In the genomic region with DNA sequence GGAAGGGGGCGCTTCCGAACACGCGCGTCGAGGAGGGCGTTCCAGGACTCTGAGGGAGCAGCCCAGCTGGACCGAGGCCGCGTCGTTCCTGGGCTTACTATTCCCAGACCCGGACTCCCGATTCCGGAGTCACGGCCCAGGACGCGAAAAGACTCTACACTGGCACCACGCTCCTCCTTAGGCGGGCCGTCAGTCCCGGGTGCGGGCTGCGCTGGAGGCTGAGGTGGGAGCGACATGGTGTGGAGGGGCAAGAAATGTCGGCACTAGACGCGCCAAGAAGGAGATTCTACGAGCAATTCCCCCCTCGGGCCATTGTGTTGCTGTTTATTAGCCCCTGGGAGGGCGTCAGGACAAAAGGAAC, we compare ENCODE assay signal across 9 cellular contexts. TPM values are rescaled to one million over a fixed set of nuclear protein-coding genes. Genes with fewer than 3 reads are reported as not detected.
DNase-seq lines count a peak whose midpoint lies in the region; ATAC-seq, FAIRE-seq and TF ChIP-seq lines count a peak whose summit lies in the region.
"Had no signal": no experiment of that assay in that cellular context is flagged by ENCODE, and none has a peak within 500 bp of the region (broad histone marks: within the 10 kb centered on the region; RNA-seq: fewer than 3 reads in every experiment).

No MANE protein-coding gene starts in this region.

- H3K4me2 ChIP-seq in PC-9, result peak overlapping the region; percentile 93

- H3K4me3 ChIP-seq in HAP-1, result peak overlapping the region; percentile 74
- peak overlapping the region; percentile 73; the same call in 1 of the 2 replicates for H3K4me3 ChIP-seq in PC-9
- peak overlapping the region; percentile 81 for H3K4me3 ChIP-seq in endodermal cell (ENCODE audit: low read length)

- no peaks in the 10 kb centered on the region for H3K4me1 ChIP-seq in HAP-1
- no peaks in the 10 kb centered on the region for H3K4me1 ChIP-seq in PC-9 (replicated peaks; ENCODE audit: insufficient read depth)
- no peaks in the 10 kb centered on the region for H3K4me1 ChIP-seq in endodermal cell (ENCODE audit: control insufficient read depth, insufficient read depth, low read length)

- ATAC-seq in GM18499 (IDR thresholded peaks at IDR 0.05; ENCODE audit: insufficient read depth, unreplicated experiment) (peak; percentile 1), natural killer cell (peak; percentile 15 to 27 (median 17))

- CTCF ChIA-PET in PC-9 (lab: Charles Lee), result no interaction called here

- TF ChIP-seq CTCF in PC-9 (conservative IDR thresholded peaks at IDR 0.05) (no peak), endodermal cell (conservative IDR thresholded peaks at IDR 0.05) (no peak), natural killer cell (IDR thresholded peaks at IDR 0.05) (no peak)

- H3K27ac Mint-ChIP-seq in endodermal cell, result no peak overlapping the region
- peak overlapping the region; percentile 55 to 93 for H3K27ac Mint-ChIP-seq in natural killer cell

- H3K27me3 ChIP-seq in HAP-1 (ENCODE audit: low read depth) (no peaks in the 10 kb centered on the region; the same call in 1 of the 2 replicates), PC-9 (ENCODE audit: insufficient read depth, low read depth) (no peaks in the 10 kb centered on the region), endodermal cell (ENCODE audit: control insufficient read depth, insufficient read depth, low read length, poor library complexity, severe bottlenecking) (peaks cover 43% of the 10 kb centered on the region)

- H3K27ac ChIP-seq in PC-9 (no peak overlapping the region), endodermal cell (ENCODE audit: low read depth, low read length) (no peak overlapping the region)

- no TSS peak for BruUV-seq in PC-9 (replicated peaks; lab: Mats Ljungman, UMichigan)

- H3K4me3 Mint-ChIP-seq in endodermal cell (peak overlapping the region; percentile 62), natural killer cell (peak overlapping the region; percentile 92)

- POLR2A ChIA-PET in PC-9 (lab: Charles Lee; ENCODE audit: unreplicated experiment), result no interaction called here

- 0 to 2% methylated on average over 5 to 30 of the region's 30 CpGs for WGBS in endodermal cell (ENCODE audit: insufficient coverage in 1 of 2, insufficient read length in 1 of 2), 2 experiments

- H3K9me2 ChIP-seq in PC-9 (ENCODE audit: insufficient read depth), result no peaks in the 10 kb centered on the region

- no peak for DNase-seq in HAP-1 (ENCODE audit: low spot score in 2 of 2)
- no peak for DNase-seq in PC-9
- no peak for DNase-seq in endodermal cell
- DNase-seq in natural killer cell, result no peak
- no peak for DNase-seq in GM19239 (ENCODE audit: insufficient read length, low spot score)
- DNase-seq in NCI-H446 (lab: John Stamatoyannopoulos, UW), result no peak
- no peak for DNase-seq in DMS79 treated with DMSO at 0.1 percent for 48 hours (lab: John Stamatoyannopoulos, UW)

- H3K36me3 ChIP-seq in HAP-1 (replicated peaks) (no peaks in the 10 kb centered on the region), PC-9 (ENCODE audit: low read depth) (no peaks in the 10 kb centered on the region), endodermal cell (ENCODE audit: control insufficient read depth, insufficient read depth, low read length) (no peaks in the 10 kb centered on the region)

- H4K20me1 ChIP-seq in PC-9 (ENCODE audit: insufficient read depth), result no peaks in the 10 kb centered on the region

- no peaks in the 10 kb centered on the region for H3K36me3 Mint-ChIP-seq in endodermal cell (ENCODE audit: low read depth)
- H3K36me3 Mint-ChIP-seq in natural killer cell, result no peaks in the 10 kb centered on the region

- peaks cover 7% of the 10 kb centered on the region; the same call in 1 of the 2 replicates for H3F3A ChIP-seq in PC-9 (ENCODE audit: insufficient read depth, low read depth)

- no peak for FAIRE-seq in GM19239 (lab: Jason Lieb, UNC)

- H3K79me2 ChIP-seq in PC-9 (ENCODE audit: low read depth), result no peaks in the 10 kb centered on the region

- H3K27me3 Mint-ChIP-seq in endodermal cell (ENCODE audit: insufficient read depth), result peaks cover 49% of the 10 kb centered on the region
- H3K27me3 Mint-ChIP-seq in natural killer cell (ENCODE audit: low read depth in 2 of 2), result peaks cover 0 to 7% of the 10 kb centered on the region in 2 donors

- H3K9ac ChIP-seq in endodermal cell (ENCODE audit: extremely low read depth, low read length, poor library complexity, severe bottlenecking), result no peak overlapping the region

- H2AFZ ChIP-seq in PC-9, result peak overlapping the region; percentile 86; the same call in 1 of the 2 replicates

- H3K4me1 Mint-ChIP-seq in endodermal cell (peaks cover 5% of the 10 kb centered on the region), natural killer cell (peaks cover 14 to 19% of the 10 kb centered on the region in 2 donors)

- in situ Hi-C loops in HAP-1 (cut with MboI; ENCODE audit: low sequenced_read_pairs), result no loop called here

- intact Hi-C loops in PC-9 (cut with micrococcal nuclease; ENCODE audit: unreplicated experiment), result loop anchor here (10.0 kb wide), 1 partner anchor 123 kb away; no protein-coding TSS in a partner anchor
- intact Hi-C loops in natural killer cell (cut with micrococcal nuclease), result loop anchor here (1.0 to 5.0 kb wide), 2 partner anchors 27 to 250 kb away; a partner anchor contains a TSS

- H3K9me3 ChIP-seq in HAP-1 (no peaks in the 10 kb centered on the region), PC-9 (ENCODE audit: insufficient read depth, low read depth) (no peaks in the 10 kb centered on the region), endodermal cell (ENCODE audit: control insufficient read depth, low read length) (no peaks in the 10 kb centered on the region)

- H3K9me3 Mint-ChIP-seq in endodermal cell, result no peaks in the 10 kb centered on the region
- no peaks in the 10 kb centered on the region for H3K9me3 Mint-ChIP-seq in natural killer cell

RNA-seq across cellular contexts. Expression of a gene that starts 0.6 kb away (rescaled TPM):
- total RNA-seq in PC-9 (2021) (0.20 TPM in 1 of 2 replicates, not detected in the other), endodermal cell (under 1 TPM in 1 of 2 donors, not detected in 1; 0.44 TPM), natural killer cell (1 to 10 TPM in 2 of 3 donors, under 1 TPM in 1; 0.29 to 1.7 (median 1.1) TPM)
- polyA plus RNA-seq in endodermal cell (2013, experiment 1 of 2), result 0.57 TPM
- polyA plus RNA-seq in endodermal cell (2013, experiment 2 of 2), result 0.41 TPM
- total RNA-seq: T-helper 1 cell treated with Interleukin-12 subunit alpha and Interleukin-12 subunit beta and Interleukin-4 antibody, amounts not matched to agents 30 ng/mL and 1 ng/mL, for 36 hours had no signal

RNA-seq across cellular contexts. Expression of a gene that starts 26.9 kb away (rescaled TPM):
- total RNA-seq in PC-9 (2021) (not detected in 2 replicates), endodermal cell (under 1 TPM in 1 of 2 donors, not detected in 1; 0.07 TPM), natural killer cell (10 to 100 TPM; 62.8 to 99.5 (median 81.4) TPM)
- 0.39 TPM for polyA plus RNA-seq in endodermal cell (2013, experiment 1 of 2)
- polyA plus RNA-seq in endodermal cell (2013, experiment 2 of 2), result 0.37 TPM

Comparison
In these comparisons a context has a peak if more than half of its experiments do, and no peak if none do; other contexts are left out.
1. RNA of a gene that starts 26.9 kb away (total RNA-seq): 62.8 to 99.5 TPM in natural killer cell; 0.07 TPM in endodermal cell and not detected in PC-9; every median in the first group is over 10 times any median in the second.
2. Peak in every context shown above with its lines, with median percentiles within 50 percentile points of each other: H3K4me3 ChIP-seq.